28 cellular contexts compared by ENCODE assay signal in genomic region chr7:24299192-24299591, GRCh38. TPM values are rescaled to one million over a fixed set of nuclear protein-coding genes. Genes with fewer than 3 reads are reported as not detected.
"Had no signal": no experiment of that assay in that cellular context is flagged by ENCODE, and none has a peak within 500 bp of the region (broad histone marks: within the 10 kb centered on the region; RNA-seq: fewer than 3 reads in every experiment).

No MANE protein-coding gene starts in this region.

- H3K9me3 Mint-ChIP-seq: activated CD4-positive, alpha-beta memory T cell treated with anti-CD3 and anti-CD28 coated beads, Interleukin-2, amount 10 ng/mL, durations not matched to agents 7 days and 5 days; activated CD4-positive, alpha-beta T cell treated with anti-CD3 and anti-CD28 coated beads, Interleukin-2, amount 10 ng/mL, durations not matched to agents 7 days and 5 days; activated naive CD4-positive, alpha-beta T cell treated with anti-CD3 and anti-CD28 coated beads for 36 hours had no signal

- H3K4me1 Mint-ChIP-seq: activated CD4-positive, alpha-beta memory T cell treated with anti-CD3 and anti-CD28 coated beads, Interleukin-2, amount 10 ng/mL, durations not matched to agents 7 days and 5 days; activated CD4-positive, alpha-beta T cell treated with anti-CD3 and anti-CD28 coated beads, Interleukin-2, amount 10 ng/mL, durations not matched to agents 7 days and 5 days; activated T-helper 17 cell treated with anti-CD3 and anti-CD28 coated beads, Interleukin-2, amount 50 U/mL, for 72 hours; brain; T-cell had no signal

- H3K27ac ChIP-seq: SK-N-MC had no signal

- H3K4me3 Mint-ChIP-seq: activated CD4-positive, alpha-beta memory T cell treated with anti-CD3 and anti-CD28 coated beads, Interleukin-2, amount 10 ng/mL, durations not matched to agents 7 days and 5 days; activated CD4-positive, alpha-beta T cell treated with anti-CD3 and anti-CD28 coated beads, Interleukin-2, amount 10 ng/mL, durations not matched to agents 7 days and 5 days; activated naive CD4-positive, alpha-beta T cell treated with anti-CD3 and anti-CD28 coated beads for 36 hours; activated naive CD8-positive, alpha-beta T cell; activated T-helper 17 cell treated with anti-CD3 and anti-CD28 coated beads, Interleukin-2, amount 50 U/mL, for 72 hours; brain; T-cell had no signal

- DNase-seq: activated CD4-positive, alpha-beta memory T cell treated with anti-CD3 and anti-CD28 coated beads, Interleukin-2, amount 10 ng/mL, durations not matched to agents 7 days and 5 days; activated CD4-positive, alpha-beta T cell treated with anti-CD3 and anti-CD28 coated beads, Interleukin-2, amount 10 ng/mL, durations not matched to agents 7 days and 5 days; activated CD4-positive, CD25-positive, alpha-beta regulatory T cell; activated gamma-delta T cell; activated naive CD4-positive, alpha-beta T cell treated with anti-CD3 and anti-CD28 coated beads for 36 hours; activated T-cell treated with anti-CD3 and anti-CD28 coated beads for 4 hours; activated T-cell treated with anti-CD3 and anti-CD28 coated beads, Interleukin-2, amount 50 U/mL, for 48 hours; amygdala; Karpas-422; NCI-H1092; NCI-H1417; NCI-H1694; NCI-H2029 treated with DMSO at 0.1 percent for 48 hours; NCI-H446; NCI-H524; RPMI8226; T-cell; T-helper 2 cell; T1000 had no signal

- H3K4me3 ChIP-seq: SK-N-MC had no signal

- H3K27ac Mint-ChIP-seq: activated CD4-positive, alpha-beta memory T cell treated with anti-CD3 and anti-CD28 coated beads, Interleukin-2, amount 10 ng/mL, durations not matched to agents 7 days and 5 days; activated CD4-positive, alpha-beta T cell treated with anti-CD3 and anti-CD28 coated beads, Interleukin-2, amount 10 ng/mL, durations not matched to agents 7 days and 5 days; activated naive CD4-positive, alpha-beta T cell treated with anti-CD3 and anti-CD28 coated beads for 36 hours; activated naive CD8-positive, alpha-beta T cell; activated T-helper 17 cell treated with anti-CD3 and anti-CD28 coated beads, Interleukin-2, amount 50 U/mL, for 72 hours; brain; T-cell had no signal

- H3K36me3 Mint-ChIP-seq: brain, T-cell had no signal

- ATAC-seq: activated T-helper 17 cell treated with anti-CD3 and anti-CD28 coated beads, Interleukin-2, amount 50 U/mL, for 72 hours; Panc1; Right ventricle myocardium inferior; T-cell had no signal

- FAIRE-seq: astrocyte, TTC549 had no signal

RNA-seq across cellular contexts. Expression of gene NPY, which starts 15.2 kb away (rescaled TPM):
- total RNA-seq: activated CD4-positive, alpha-beta memory T cell treated with anti-CD3 and anti-CD28 coated beads, Interleukin-2, amount 10 ng/mL, durations not matched to agents 7 days and 5 days; activated CD4-positive, alpha-beta T cell treated with anti-CD3 and anti-CD28 coated beads, Interleukin-2, amount 10 ng/mL, durations not matched to agents 7 days and 5 days; activated CD8-positive, alpha-beta memory T cell treated with anti-CD3 and anti-CD28 coated beads for 36 hours; activated naive CD4-positive, alpha-beta T cell treated with anti-CD3 and anti-CD28 coated beads for 36 hours; activated T-helper 17 cell treated with anti-CD3 and anti-CD28 coated beads, Interleukin-2, amount 50 U/mL, for 72 hours; Right ventricle myocardium inferior; T-cell had no signal
